ENCODE assay signal across 23 cellular contexts in the genomic region with DNA sequence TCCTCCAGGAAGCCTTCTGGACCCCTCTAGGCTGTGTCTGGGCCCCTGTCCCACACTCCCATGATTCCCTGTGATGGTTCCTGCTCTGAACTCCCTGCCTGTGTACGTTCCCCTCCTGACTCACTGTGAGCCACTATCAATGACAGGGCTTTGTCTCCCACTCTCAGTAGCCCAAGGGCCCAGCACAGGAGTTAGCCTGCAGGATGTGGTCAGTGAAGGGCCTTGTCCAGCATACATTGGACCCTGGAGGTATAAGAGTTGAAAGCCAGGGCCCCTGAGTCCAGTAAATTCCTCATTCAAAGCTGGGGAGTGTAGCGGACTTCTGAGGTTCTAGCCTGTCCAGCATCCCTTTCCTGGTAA. TPM values are rescaled to one million over a fixed set of nuclear protein-coding genes. Genes with fewer than 3 reads are reported as not detected.
A peak's percentile ranks its signal among the peaks of the same experiment; 100 is the strongest.
DNase-seq lines count a peak whose midpoint lies in the region; ATAC-seq, FAIRE-seq and TF ChIP-seq lines count a peak whose summit lies in the region.
"Had no signal": no experiment of that assay in that cellular context is flagged by ENCODE, and none has a peak within 500 bp of the region (broad histone marks: within the 10 kb centered on the region; RNA-seq: fewer than 3 reads in every experiment).

No MANE protein-coding gene starts in this region.

- no peaks in the 10 kb centered on the region for H3K23me2 ChIP-seq in H1 (ENCODE audit: low read depth, low read length)

- BruUV-seq in PC-3 (replicated peaks; lab: Mats Ljungman, UMichigan): no TSS peak

- no peak for TF ChIP-seq POLR2A in H1 (IDR thresholded peaks at IDR 0.05; ENCODE audit: control extremely low read depth in 1 of 2, low read depth in 2 of 2, low read length in 2 of 2)

- H3K79me2 ChIP-seq in PC-3 (ENCODE audit: low read length): no peaks in the 10 kb centered on the region
- no peaks in the 10 kb centered on the region for H3K79me2 ChIP-seq in H1 (ENCODE audit: control insufficient read depth in 1 of 2, insufficient read depth in 2 of 2, low read length in 2 of 2)

- H3K9me2 ChIP-seq in PC-3 (replicated peaks; ENCODE audit: low read length): no peaks in the 10 kb centered on the region

- H3K27ac ChIP-seq in PC-3 (ENCODE audit: low read length): peak overlapping the region; percentile 54
- no peak overlapping the region for H3K27ac ChIP-seq in H1 (ENCODE audit: low read depth, low read length)

- no peak overlapping the region for H2BK120ac ChIP-seq in H1 (replicated peaks; ENCODE audit: low read depth, low read length)

- CTCF ChIA-PET in PC-3 (lab: Charles Lee): interaction anchor here (1.1 kb wide), 1 partner anchor 22 kb away, joined by 3 read pairs; no protein-coding TSS in a partner anchor
- CTCF ChIA-PET in H1 (lab: Charles Lee; ENCODE audit: partially characterized antibody): interaction anchor here (0.8 to 3.2 kb wide), 11 partner anchors 9 to 608 kb away, joined by 3 to 25 read pairs (median 5); a partner anchor contains a TSS

- H3K4me1 ChIP-seq in PC-3 (ENCODE audit: insufficient read depth, low read length) (peaks cover 13% of the 10 kb centered on the region), H1 (replicated peaks in 1 of 4; ENCODE audit: control insufficient read depth in 3 of 4, insufficient read depth in 4 of 4, low read length in 3 of 4) (no peaks in the 10 kb centered on the region; a peak in 3 of 7 replicates)

- H2BK5ac ChIP-seq in H1 (ENCODE audit: low read depth, low read length): no peak overlapping the region

- no peak overlapping the region for H3K18ac ChIP-seq in H1 (ENCODE audit: extremely low read depth, low read length)

- H3K27me3 ChIP-seq in PC-3 (ENCODE audit: low read length) (no peaks in the 10 kb centered on the region), H1 (replicated peaks in 1 of 4; ENCODE audit: control insufficient read depth in 3 of 4, extremely low read depth in 1 of 4, insufficient read depth in 3 of 4, low read length in 3 of 4) (no peaks in the 10 kb centered on the region)

- no peak overlapping the region for H2AK5ac ChIP-seq in H1 (ENCODE audit: low read depth, low read length)

- H3K23ac ChIP-seq in H1 (ENCODE audit: insufficient read length): no peak overlapping the region

- no peak overlapping the region for H2BK15ac ChIP-seq in H1 (ENCODE audit: low read length)

- no peak for ATAC-seq in PC-3
- no peak for ATAC-seq in GM18498 (IDR thresholded peaks at IDR 0.05; ENCODE audit: unreplicated experiment)
- ATAC-seq in sciatic nerve: no peak

- POLR2A ChIA-PET in PC-3 (lab: Charles Lee; ENCODE audit: unreplicated experiment) (no interaction called here), H1 (lab: Charles Lee; ENCODE audit: partially characterized antibody) (no interaction called here)

- H3K4ac ChIP-seq in H1 (replicated peaks; ENCODE audit: insufficient read length, low read depth, low read length): no peak overlapping the region

- no peak for TF ChIP-seq CTCF in PC-3 (conservative IDR thresholded peaks at IDR 0.05; ENCODE audit: low read depth, low read length)
- no peak for TF ChIP-seq CTCF in H1 (IDR thresholded peaks at IDR 0.05; ENCODE audit: control extremely low read depth in 1 of 3, insufficient read depth in 1 of 3, low read depth in 1 of 3, low read length in 3 of 3)

- no peak overlapping the region for H4K91ac ChIP-seq in H1 (replicated peaks; ENCODE audit: insufficient read length, low read length)

- H3K56ac ChIP-seq in H1 (replicated peaks; ENCODE audit: insufficient read length, low read depth, low read length): no peak overlapping the region

- H3K36me3 ChIP-seq in PC-3 (ENCODE audit: low read depth, low read length): no peaks in the 10 kb centered on the region
- no peaks in the 10 kb centered on the region for H3K36me3 ChIP-seq in H1 (ENCODE audit: control insufficient read depth in 2 of 4, insufficient read depth in 4 of 4, low read length in 3 of 4)
- H3K36me3 ChIP-seq: MG63 had no signal

- TF ChIP-seq EP300 in H1 (IDR thresholded peaks at IDR 0.05; ENCODE audit: borderline replicate concordance in 1 of 2, low read depth in 2 of 2, low read length in 2 of 2): no peak

- H3K14ac ChIP-seq in H1 (ENCODE audit: insufficient read length): no peak overlapping the region

- intact Hi-C loops in PC-3 (cut with micrococcal nuclease): no loop called here
- intact Hi-C loops in sciatic nerve (cut with DNase I): no loop called here

- H4K5ac ChIP-seq in H1 (ENCODE audit: insufficient read length, low read depth, low read length): no peak overlapping the region

- no peaks in the 10 kb centered on the region for H3K79me1 ChIP-seq in H1 (ENCODE audit: low read depth, low read length)

- 97% methylated on average over 2 of the region's 2 CpGs; no CpG with 5 or more reads in 1 of the 2 experiments for WGBS in H1 (ENCODE audit: extremely low coverage in 1 of 2, insufficient coverage in 1 of 2, insufficient read length in 1 of 2, insufficient replicate concordance in 2 of 2, low coverage in 1 of 2, low lambda C conversion rate in 2 of 2, missing lambda C conversion rate in 1 of 2), 2 experiments

- no peak for FAIRE-seq in H1 (lab: Jason Lieb, UNC)
- FAIRE-seq: GM12891 had no signal

- DNase-seq in Daoy (ENCODE audit: low read depth): peak; percentile 33
- peak; percentile 68 for DNase-seq in ELR (ENCODE audit: low read depth)
- DNase-seq in PC-3: peak; percentile 57
- no peak for DNase-seq in H1 (ENCODE audit: low read depth in 1 of 2, low spot score in 2 of 2)
- no peak for DNase-seq in NCI-H128 (lab: John Stamatoyannopoulos, UW; ENCODE audit: unreplicated experiment)
- DNase-seq in kidney glomerular epithelial cell (lab: John Stamatoyannopoulos, UW): no peak
- no peak for DNase-seq in sciatic nerve (ENCODE audit: low spot score)
- DNase-seq: CD4-positive, CD25-positive, alpha-beta regulatory T cell; COR-L47; DMS79; MG63; NCI-H1048; NCI-H1436; NCI-H2029; NCI-H2227 treated with DMSO at 0.1 percent for 48 hours; NCI-H510A treated with DMSO at 0.1 percent for 48 hours; NCI-H774; Right ventricle myocardium superior had no signal

- no peak overlapping the region for H2BK20ac ChIP-seq in H1 (ENCODE audit: low read length)

- TF ChIP-seq RAD21 in H1 (IDR thresholded peaks at IDR 0.05 in 1 of 2, conservative IDR thresholded peaks at IDR 0.05 in 1 of 2; ENCODE audit: low read depth in 2 of 2, low read length in 2 of 2): no peak

- H2BK12ac ChIP-seq in H1 (ENCODE audit: low read depth, low read length): no peak overlapping the region

- H3K4me3 ChIP-seq in PC-3 (ENCODE audit: low read length) (no peak overlapping the region), H1 (ENCODE audit: extremely low read depth in 1 of 4, insufficient read depth in 2 of 4, low read depth in 3 of 4, low read length in 4 of 4) (no peak overlapping the region)
- H3K4me3 ChIP-seq: MG63 had no signal

- peak overlapping the region; percentile 51; the same call in 1 of the 2 replicates for H4K8ac ChIP-seq in H1 (ENCODE audit: extremely low read depth, insufficient read depth, low read length)

- H3K9ac ChIP-seq in PC-3 (ENCODE audit: low read length): peak overlapping the region; percentile 32; the same call in 1 of the 2 replicates
- no peak overlapping the region for H3K9ac ChIP-seq in H1 (replicated peaks in 1 of 4; ENCODE audit: extremely low read depth in 1 of 4, low read depth in 3 of 4, low read length in 3 of 4)

- H4K20me1 ChIP-seq in PC-3 (ENCODE audit: low read length) (no peaks in the 10 kb centered on the region), H1 (replicated peaks in 1 of 2; ENCODE audit: control insufficient read depth in 1 of 2, insufficient read depth in 2 of 2, low read length in 2 of 2) (no peaks in the 10 kb centered on the region)

- H3K4me2 ChIP-seq in PC-3 (ENCODE audit: low read length) (peak overlapping the region; percentile 37; the same call in 1 of the 2 replicates), H1 (ENCODE audit: insufficient read depth in 1 of 2, low read depth in 2 of 2, low read length in 2 of 2) (no peak overlapping the region)

- no peak overlapping the region for H2AFZ ChIP-seq in PC-3 (ENCODE audit: low read length)
- H2AFZ ChIP-seq in H1 (ENCODE audit: low read length): no peak overlapping the region

- no peaks in the 10 kb centered on the region for H3F3A ChIP-seq in PC-3 (ENCODE audit: low read length, unreplicated experiment)

- H3K9me3 ChIP-seq in PC-3 (ENCODE audit: low read length) (no peaks in the 10 kb centered on the region), H1 (ENCODE audit: insufficient read depth in 2 of 2, low read depth in 1 of 2, low read length in 1 of 2) (no peaks in the 10 kb centered on the region)
- H3K9me3 ChIP-seq: MG63 had no signal

TF ChIP-seq in H1, 55 proteins besides CTCF, POLR2A, EP300 and RAD21:
- TF ChIP-seq CREB1 (IDR thresholded peaks at IDR 0.05) (no peak), PHF8 (conservative IDR thresholded peaks at IDR 0.05; ENCODE audit: low read depth, low read length) (no peak)

RNA-seq across cellular contexts. Expression of a gene that starts 19.0 kb away (rescaled TPM):
- total RNA-seq in Daoy (2014; rRNA removed; shearing (Covaris generic)): 0.11 TPM in 1 of 2 replicates, not detected in the other
- total RNA-seq in PC-3 (2014; rRNA removed): 0.12 TPM in 1 of 2 replicates, not detected in the other
- total RNA-seq in H1 (2021; fragmentation: NEBNext Ultra II Directional; extraction: Animal tissue kit (Norgen Biotek cat#: 25700)): not detected in 2 replicates
- not detected in 2 replicates for polyA plus RNA-seq in H1 (2011; rRNA removed)
- polyA plus RNA-seq in H1 (2011; cell fraction: cytosol; rRNA removed): not detected
- polyA plus RNA-seq in H1 (2011; cell fraction: nucleus; rRNA removed): not detected
- polyA plus RNA-seq in H1 (2012, experiment 1 of 2): not detected in 4 replicates
- polyA plus RNA-seq in H1 (2012, experiment 2 of 2): not detected
- polyA plus RNA-seq in H1 (2013, experiment 1 of 2): not detected
- polyA plus RNA-seq in H1 (2013, experiment 2 of 2): not detected
- polyA minus RNA-seq in H1 (2011; rRNA and poly(A)+ RNA removed): not detected in 2 replicates
- polyA minus RNA-seq in H1 (2011; cell fraction: cytosol; rRNA and poly(A)+ RNA removed): not detected
- polyA minus RNA-seq in H1 (2011; cell fraction: nucleus; rRNA and poly(A)+ RNA removed): not detected
- 0.49 TPM for total RNA-seq in sciatic nerve
- total RNA-seq: G401, H4, Right ventricle myocardium superior had no signal
- polyA plus RNA-seq: BJ had no signal

RNA-seq across cellular contexts. Expression of a gene that starts 40.3 kb away (rescaled TPM):
- total RNA-seq in Daoy (2014; rRNA removed; shearing (Covaris generic)): not detected in 2 replicates
- total RNA-seq in PC-3 (2014; rRNA removed) (not detected in 2 replicates), sciatic nerve (5.3 TPM)
- not detected in 2 replicates for total RNA-seq in H1 (2021; fragmentation: NEBNext Ultra II Directional; extraction: Animal tissue kit (Norgen Biotek cat#: 25700))
- not detected in 2 replicates for polyA plus RNA-seq in H1 (2011; rRNA removed)
- 0.05 TPM for polyA plus RNA-seq in H1 (2011; cell fraction: cytosol; rRNA removed)
- 0.09 TPM for polyA plus RNA-seq in H1 (2011; cell fraction: nucleus; rRNA removed)
- polyA plus RNA-seq in H1 (2012, experiment 1 of 2): not detected in 4 replicates
- not detected for polyA plus RNA-seq in H1 (2012, experiment 2 of 2)
- not detected for polyA plus RNA-seq in H1 (2013, experiment 1 of 2)
- polyA plus RNA-seq in H1 (2013, experiment 2 of 2): not detected
- not detected in 2 replicates for polyA minus RNA-seq in H1 (2011; rRNA and poly(A)+ RNA removed)
- polyA minus RNA-seq in H1 (2011; cell fraction: cytosol; rRNA and poly(A)+ RNA removed): not detected
- polyA minus RNA-seq in H1 (2011; cell fraction: nucleus; rRNA and poly(A)+ RNA removed): not detected
- total RNA-seq: CD4-positive, CD25-positive, alpha-beta regulatory T cell; G401 had no signal
- polyA plus RNA-seq: BJ; CD4-positive, CD25-positive, alpha-beta regulatory T cell had no signal

Comparison
In these comparisons a context has a peak if more than half of its experiments do, and no peak if none do; other contexts are left out.
1. DNase-seq: peak in Daoy (single experiment), ELR (single experiment) and PC-3 (single experiment); none in H1 (0 of 2), NCI-H128 (single experiment), kidney glomerular epithelial cell (single experiment) and sciatic nerve (single experiment).